Comparison of ENCODE assay signal across 12 cellular contexts in genomic region chr6:32609391-32609730, GRCh38. TPM values are rescaled to one million over a fixed set of nuclear protein-coding genes. Genes with fewer than 3 reads are reported as not detected.
DNase-seq lines count a peak whose midpoint lies in the region; ATAC-seq and TF ChIP-seq lines count a peak whose summit lies in the region.
"Had no signal": no experiment of that assay in that cellular context is flagged by ENCODE, and none has a peak within 500 bp of the region (broad histone marks: within the 10 kb centered on the region; RNA-seq: fewer than 3 reads in every experiment).

No MANE protein-coding gene starts in this region.

- H3K27ac Mint-ChIP-seq in CD4-positive, CD25-positive, alpha-beta regulatory T cell = no peak overlapping the region
- H3K27ac Mint-ChIP-seq: activated CD4-positive, alpha-beta T cell treated with anti-CD3 and anti-CD28 coated beads for 36 hours; T-helper 17 cell had no signal

- peak overlapping the region in 1 of 4 donors; percentile 3 for H3K4me3 Mint-ChIP-seq in CD4-positive, CD25-positive, alpha-beta regulatory T cell
- H3K4me3 Mint-ChIP-seq: activated CD4-positive, alpha-beta T cell treated with anti-CD3 and anti-CD28 coated beads for 36 hours; T-helper 17 cell had no signal

- no peak for TF ChIP-seq POLR2A in HCT116 (IDR thresholded peaks at IDR 0.05; ENCODE audit: borderline replicate concordance, extremely low read depth, insufficient read depth, insufficient read length)

- intact Hi-C loops in HCT116 (cut with micrococcal nuclease) = no loop called here

- CTCF ChIA-PET in HCT116 (lab: Charles Lee) = no interaction called here

- no peaks in the 10 kb centered on the region for H3K9me3 Mint-ChIP-seq in CD4-positive, CD25-positive, alpha-beta regulatory T cell

- BruUV-seq in HCT116 (replicated peaks; lab: Mats Ljungman, UMichigan) = TSS peak; percentile 93

- H3K36me3 ChIP-seq in CD4-positive, CD25-positive, alpha-beta regulatory T cell (ENCODE audit: control insufficient read depth, insufficient read depth, low read length) = no peaks in the 10 kb centered on the region
- no peaks in the 10 kb centered on the region for H3K36me3 ChIP-seq in HCT116 (ENCODE audit: control insufficient read depth in 1 of 2, insufficient read depth in 2 of 2, low read length in 2 of 2)
- no peaks in the 10 kb centered on the region for H3K36me3 ChIP-seq in effector memory CD4-positive, alpha-beta T cell (ENCODE audit: control insufficient read depth, insufficient read depth, low read length)
- H3K36me3 ChIP-seq in osteoblast (ENCODE audit: insufficient read depth, low read length) = no peaks in the 10 kb centered on the region
- H3K36me3 ChIP-seq: brain microvascular endothelial cell, HAP-1 had no signal

- peak overlapping the region; percentile 93 for H3K27ac ChIP-seq in CD4-positive, CD25-positive, alpha-beta regulatory T cell (ENCODE audit: insufficient read depth, low read length, poor library complexity, severe bottlenecking)
- H3K27ac ChIP-seq in HCT116 (ENCODE audit: low read depth, low read length) (no peak overlapping the region), osteoblast (ENCODE audit: low read depth, low read length) (peak overlapping the region; percentile 12)
- H3K27ac ChIP-seq in effector memory CD4-positive, alpha-beta T cell (ENCODE audit: insufficient read depth, low read length, poor library complexity, severe bottlenecking) = peak overlapping the region; percentile 75
- H3K27ac ChIP-seq: brain microvascular endothelial cell had no signal

- no peaks in the 10 kb centered on the region for H3K9me2 ChIP-seq in HCT116 (ENCODE audit: insufficient read depth)

- no peaks in the 10 kb centered on the region for H3K27me3 Mint-ChIP-seq in CD4-positive, CD25-positive, alpha-beta regulatory T cell
- H3K27me3 Mint-ChIP-seq: T-helper 17 cell had no signal

- no peaks in the 10 kb centered on the region for H3K36me3 Mint-ChIP-seq in CD4-positive, CD25-positive, alpha-beta regulatory T cell

- peak overlapping the region; percentile 77 for H3K4me3 ChIP-seq in CD4-positive, CD25-positive, alpha-beta regulatory T cell (ENCODE audit: low read depth, low read length)
- H3K4me3 ChIP-seq in HCT116 (replicated peaks in 1 of 2; ENCODE audit: low read depth in 1 of 2, low read length in 2 of 2) = no peak overlapping the region
- no peak overlapping the region for H3K4me3 ChIP-seq in effector memory CD4-positive, alpha-beta T cell (ENCODE audit: insufficient read depth, low read depth, low read length, poor library complexity, severe bottlenecking)
- H3K4me3 ChIP-seq in osteoblast (ENCODE audit: insufficient read depth, low read length) = no peak overlapping the region
- H3K4me3 ChIP-seq: HAP-1 had no signal

- peaks cover 7% of the 10 kb centered on the region for H3K4me1 ChIP-seq in CD4-positive, CD25-positive, alpha-beta regulatory T cell (ENCODE audit: control insufficient read depth, insufficient read depth, low read length, poor library complexity, severe bottlenecking)
- H3K4me1 ChIP-seq in HCT116 (ENCODE audit: control insufficient read depth in 1 of 2, insufficient read depth in 2 of 2, low read length in 2 of 2) (peaks cover 0 to 10% of the 10 kb centered on the region in 2 experiments; a peak in 3 of 4 replicates), osteoblast (ENCODE audit: insufficient read depth, low read length) (peaks cover 3% of the 10 kb centered on the region)
- H3K4me1 ChIP-seq in effector memory CD4-positive, alpha-beta T cell (ENCODE audit: control insufficient read depth, insufficient read depth, low read length, poor library complexity, severe bottlenecking) = no peaks in the 10 kb centered on the region
- H3K4me1 ChIP-seq: HAP-1 had no signal

- ATAC-seq in CD4-positive, CD25-positive, alpha-beta regulatory T cell (ENCODE audit: low read depth in 2 of 2) = no peak
- peak; percentile 18 for ATAC-seq in HCT116
- ATAC-seq in HG03025 (IDR thresholded peaks at IDR 0.05; ENCODE audit: low FRiP score, unreplicated experiment) = no peak

- TF ChIP-seq RAD21 in HCT116 (IDR thresholded peaks at IDR 0.05; ENCODE audit: low read depth) = no peak

- no peaks in the 10 kb centered on the region for H3K9me3 ChIP-seq in CD4-positive, CD25-positive, alpha-beta regulatory T cell (ENCODE audit: control insufficient read depth in 2 of 2, low read length in 2 of 2)
- no peaks in the 10 kb centered on the region for H3K9me3 ChIP-seq in HCT116 (ENCODE audit: control insufficient read depth in 1 of 2, insufficient read depth in 1 of 2, low read depth in 1 of 2, low read length in 2 of 2)
- H3K9me3 ChIP-seq in effector memory CD4-positive, alpha-beta T cell (ENCODE audit: control insufficient read depth, low read length) = no peaks in the 10 kb centered on the region
- no peaks in the 10 kb centered on the region for H3K9me3 ChIP-seq in osteoblast (ENCODE audit: low read depth, low read length)
- H3K9me3 ChIP-seq: HAP-1 had no signal

- POLR2A ChIA-PET in HCT116 (lab: Charles Lee) = interaction anchor here (0.6 kb wide), 1 partner anchor 362 kb away, joined by 3 read pairs; no protein-coding TSS in a partner anchor

- H4K20me1 ChIP-seq in HCT116 (ENCODE audit: insufficient read depth) (no peaks in the 10 kb centered on the region), osteoblast (ENCODE audit: insufficient read depth, low read length) (no peaks in the 10 kb centered on the region)

- no peaks in the 10 kb centered on the region for H3K27me3 ChIP-seq in CD4-positive, CD25-positive, alpha-beta regulatory T cell (ENCODE audit: control insufficient read depth, insufficient read depth, low read length)
- H3K27me3 ChIP-seq in HCT116 (ENCODE audit: insufficient read depth, low read length) (no peaks in the 10 kb centered on the region), osteoblast (ENCODE audit: insufficient read depth, low read length) (peaks cover 4% of the 10 kb centered on the region)
- H3K27me3 ChIP-seq in effector memory CD4-positive, alpha-beta T cell (replicated peaks; ENCODE audit: control insufficient read depth, insufficient read depth, low read length, poor library complexity, severe bottlenecking) = no peaks in the 10 kb centered on the region
- H3K27me3 ChIP-seq: brain microvascular endothelial cell had no signal

- no peak for DNase-seq in CD4-positive, CD25-positive, alpha-beta regulatory T cell
- no peak for DNase-seq in HCT116 (ENCODE audit: low read depth, low spot score)
- DNase-seq in effector memory CD4-positive, alpha-beta T cell = no peak
- DNase-seq in osteoblast (ENCODE audit: insufficient read length, low spot score, missing footprints) = no peak
- no peak for DNase-seq in NCI-H2171 (lab: John Stamatoyannopoulos, UW)
- DNase-seq in GF-D8 (lab: John Stamatoyannopoulos, UW) = no peak
- no peak for DNase-seq in NCI-H774 (lab: John Stamatoyannopoulos, UW)

- RAD21 ChIA-PET in HCT116 (lab: Charles Lee; ENCODE audit: low non-redundant PET in 1 of 2, low total read pairs in 2 of 2, uncharacterized antibody in 2 of 2, unreplicated experiment in 2 of 2) = no interaction called here

- H2AFZ ChIP-seq in HCT116 (ENCODE audit: low read depth, low read length, poor library complexity, severe bottlenecking) (peak overlapping the region; percentile 68), osteoblast (ENCODE audit: low read length) (no peak overlapping the region)

- TF ChIP-seq CTCF in HCT116 (IDR thresholded peaks at IDR 0.05 in 2 of 3, conservative IDR thresholded peaks at IDR 0.05 in 1 of 3; ENCODE audit: borderline replicate concordance in 1 of 3, insufficient read depth in 1 of 3, low read depth in 2 of 3, low read length in 2 of 3) (no peak), osteoblast (IDR thresholded peaks at IDR 0.05; ENCODE audit: extremely low read depth, low read depth, low read length) (no peak)

- H3K79me2 ChIP-seq in HCT116 (ENCODE audit: insufficient read depth, low read length) (no peaks in the 10 kb centered on the region), osteoblast (ENCODE audit: insufficient read depth, low read length) (no peaks in the 10 kb centered on the region)

- H3K4me2 ChIP-seq in HCT116 (ENCODE audit: low read length) (peak overlapping the region; percentile 80), osteoblast (ENCODE audit: insufficient read depth, low read length) (peak overlapping the region; percentile 58)

- peaks cover 0 to 12% (median 10%) of the 10 kb centered on the region in 4 donors for H3K4me1 Mint-ChIP-seq in CD4-positive, CD25-positive, alpha-beta regulatory T cell

- H3K9ac ChIP-seq in HCT116 (ENCODE audit: low read length) = no peak overlapping the region

TF ChIP-seq in HCT116, 20 proteins besides CTCF, POLR2A, EP300 and RAD21 (continues in another document):
- TF ChIP-seq FOSL1 (IDR thresholded peaks at IDR 0.05; ENCODE audit: low read depth) (no peak), TCF7L2 (IDR thresholded peaks at IDR 0.05; ENCODE audit: borderline replicate concordance, extremely low read depth, insufficient read depth, insufficient read length) (no peak), YY1 (IDR thresholded peaks at IDR 0.05; ENCODE audit: extremely low read depth, insufficient replicate concordance, low read depth, low read length) (no peak)

RNA-seq across cellular contexts. Expression of gene HLA-DRB1, which starts 19.7 kb away (rescaled TPM):
- total RNA-seq in CD4-positive, CD25-positive, alpha-beta regulatory T cell = 186 TPM
- 100 to 1,000 TPM in 3 of 4 donors, 10 to 100 TPM in 1; 95.6 to 306 (median 262) TPM for polyA plus RNA-seq in CD4-positive, CD25-positive, alpha-beta regulatory T cell
- 2.7 TPM for total RNA-seq in HCT116 (2021; ENCODE audit: unreplicated experiment)
- 2.6 and 3.1 TPM in 2 replicates for polyA plus RNA-seq in HCT116 (2012)
- total RNA-seq in osteoblast = 1.1 and 19.7 TPM in 2 replicates

RNA-seq across cellular contexts. Expression of gene HLA-DQA1, which starts 27.8 kb away (rescaled TPM):
- total RNA-seq in CD4-positive, CD25-positive, alpha-beta regulatory T cell = 20.3 TPM
- polyA plus RNA-seq in CD4-positive, CD25-positive, alpha-beta regulatory T cell = 10 to 100 TPM in 3 of 4 donors, 1 to 10 TPM in 1; 4.2 to 86.7 (median 21.8) TPM
- total RNA-seq in HCT116 (2021; ENCODE audit: unreplicated experiment) = 0.86 TPM
- polyA plus RNA-seq in HCT116 (2012) = 0.03 TPM in 1 of 2 replicates, not detected in the other
- total RNA-seq in osteoblast = 0.29 TPM in 1 of 2 replicates, not detected in the other

RNA-seq across cellular contexts. Expression of gene HLA-DQB1, which starts 57.1 kb away (rescaled TPM):
- 204 TPM for total RNA-seq in CD4-positive, CD25-positive, alpha-beta regulatory T cell
- 100 to 1,000 TPM in 2 of 4 donors, 10 to 100 TPM in 1, 1 to 10 TPM in 1; 6.1 to 234 (median 99.9) TPM for polyA plus RNA-seq in CD4-positive, CD25-positive, alpha-beta regulatory T cell
- 2.1 TPM for total RNA-seq in HCT116 (2021; ENCODE audit: unreplicated experiment)
- polyA plus RNA-seq in HCT116 (2012) = 3.4 and 4.7 TPM in 2 replicates
- under 0.01 and 6.5 TPM in 2 replicates for total RNA-seq in osteoblast

Comparison
In these comparisons a context has a peak if more than half of its experiments do, and no peak if none do; other contexts are left out.
1. RNA of gene HLA-DQA1, which starts 27.8 kb away (total RNA-seq): 20.3 TPM in CD4-positive, CD25-positive, alpha-beta regulatory T cell (single experiment); 0.86 TPM in HCT116 (single experiment) and 0.29 TPM in osteoblast; every median in the first group is over 10 times any median in the second.
2. RNA of gene HLA-DQB1, which starts 57.1 kb away (total RNA-seq): 204 TPM in CD4-positive, CD25-positive, alpha-beta regulatory T cell (single experiment); 2.1 TPM in HCT116 (single experiment) and under 0.01 to 6.5 TPM in osteoblast; every median in the first group is over 10 times any median in the second.